ENCODE assay signal across 2 cellular contexts in the genomic region with DNA sequence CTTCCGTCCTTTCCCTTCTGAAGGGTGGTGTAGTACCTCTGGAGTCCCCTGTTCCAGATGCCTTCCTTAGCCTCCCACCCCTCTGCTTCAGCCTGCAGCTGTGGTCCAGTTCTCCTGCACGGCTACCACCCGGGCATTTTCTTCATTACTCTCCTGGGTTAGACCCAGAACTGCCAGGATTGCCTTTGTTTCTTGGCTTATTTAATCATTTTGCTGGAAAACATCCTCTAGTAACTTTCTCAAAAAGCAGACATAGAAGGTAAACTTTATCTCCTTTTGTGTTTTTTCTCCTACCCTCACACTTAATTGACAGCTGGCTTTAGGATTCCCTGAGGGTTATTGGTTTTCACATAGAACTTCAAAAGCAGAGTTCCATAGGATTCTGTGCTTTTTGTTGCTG.
TF ChIP-seq lines count a peak whose summit lies in the region.

No MANE protein-coding gene starts in this region.

TF ChIP-seq in HEK293, 187 proteins besides CTCF, POLR2A, EP300 and RAD21 (continued from another document):
- TF ChIP-seq, protein P1, sequence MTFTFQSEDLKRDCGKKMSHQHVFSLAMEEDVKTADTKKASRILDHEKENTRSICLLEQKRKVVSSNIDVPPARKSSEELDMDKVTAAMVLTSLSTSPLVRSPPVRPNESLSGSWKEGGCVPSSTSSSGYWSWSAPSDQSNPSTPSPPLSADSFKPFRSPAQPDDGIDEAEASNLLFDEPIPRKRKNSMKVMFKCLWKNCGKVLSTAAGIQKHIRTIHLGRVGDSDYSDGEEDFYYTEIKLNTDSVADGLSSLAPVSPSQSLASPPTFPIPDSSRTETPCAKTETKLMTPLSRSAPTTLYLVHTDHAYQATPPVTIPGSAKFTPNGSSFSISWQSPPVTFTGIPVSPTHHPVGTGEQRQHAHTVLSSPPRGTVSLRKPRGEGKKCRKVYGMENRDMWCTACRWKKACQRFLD (tag by site-specific recombination; IDR thresholded peaks at IDR 0.05) = no peak
- TF ChIP-seq ZBTB1 (tag by site-specific recombination; IDR thresholded peaks at IDR 0.05) = no peak
- no peak for TF ChIP-seq ZEB2 (tag by site-specific recombination; IDR thresholded peaks at IDR 0.05)
- 0 out of 2 replicates have a peak, but pooled peaks have one; percentile 58 for TF ChIP-seq ZNF624 (tag by site-specific recombination; IDR thresholded peaks at IDR 0.05)
- peak; percentile 69 for TF ChIP-seq SETDB1 (IDR thresholded peaks at IDR 0.05; ENCODE audit: insufficient read length, low read length)
- no peak for TF ChIP-seq ZNF433 (tag by site-specific recombination; IDR thresholded peaks at IDR 0.05; ENCODE audit: low read depth)
- TF ChIP-seq, protein P2, sequence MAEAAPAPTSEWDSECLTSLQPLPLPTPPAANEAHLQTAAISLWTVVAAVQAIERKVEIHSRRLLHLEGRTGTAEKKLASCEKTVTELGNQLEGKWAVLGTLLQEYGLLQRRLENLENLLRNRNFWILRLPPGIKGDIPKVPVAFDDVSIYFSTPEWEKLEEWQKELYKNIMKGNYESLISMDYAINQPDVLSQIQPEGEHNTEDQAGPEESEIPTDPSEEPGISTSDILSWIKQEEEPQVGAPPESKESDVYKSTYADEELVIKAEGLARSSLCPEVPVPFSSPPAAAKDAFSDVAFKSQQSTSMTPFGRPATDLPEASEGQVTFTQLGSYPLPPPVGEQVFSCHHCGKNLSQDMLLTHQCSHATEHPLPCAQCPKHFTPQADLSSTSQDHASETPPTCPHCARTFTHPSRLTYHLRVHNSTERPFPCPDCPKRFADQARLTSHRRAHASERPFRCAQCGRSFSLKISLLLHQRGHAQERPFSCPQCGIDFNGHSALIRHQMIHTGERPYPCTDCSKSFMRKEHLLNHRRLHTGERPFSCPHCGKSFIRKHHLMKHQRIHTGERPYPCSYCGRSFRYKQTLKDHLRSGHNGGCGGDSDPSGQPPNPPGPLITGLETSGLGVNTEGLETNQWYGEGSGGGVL (tag by site-specific recombination; IDR thresholded peaks at IDR 0.05) = no peak
- no peak for TF ChIP-seq GLIS2 (tag by site-specific recombination; IDR thresholded peaks at IDR 0.05)

TF ChIP-seq in K562, 482 proteins besides CTCF, POLR2A, EP300 and RAD21 (continued from another document):
- TF ChIP-seq, protein P3, sequence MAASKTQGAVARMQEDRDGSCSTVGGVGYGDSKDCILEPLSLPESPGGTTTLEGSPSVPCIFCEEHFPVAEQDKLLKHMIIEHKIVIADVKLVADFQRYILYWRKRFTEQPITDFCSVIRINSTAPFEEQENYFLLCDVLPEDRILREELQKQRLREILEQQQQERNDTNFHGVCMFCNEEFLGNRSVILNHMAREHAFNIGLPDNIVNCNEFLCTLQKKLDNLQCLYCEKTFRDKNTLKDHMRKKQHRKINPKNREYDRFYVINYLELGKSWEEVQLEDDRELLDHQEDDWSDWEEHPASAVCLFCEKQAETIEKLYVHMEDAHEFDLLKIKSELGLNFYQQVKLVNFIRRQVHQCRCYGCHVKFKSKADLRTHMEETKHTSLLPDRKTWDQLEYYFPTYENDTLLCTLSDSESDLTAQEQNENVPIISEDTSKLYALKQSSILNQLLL (CRISPR knock-in tag; IDR thresholded peaks at IDR 0.05; ENCODE audit: borderline replicate concordance) = no peak
- TF ChIP-seq FOXA1 (IDR thresholded peaks at IDR 0.05; ENCODE audit: borderline replicate concordance) (no peak), ADNP (tag; IDR thresholded peaks at IDR 0.05) (no peak)
- TF ChIP-seq, protein P4, sequence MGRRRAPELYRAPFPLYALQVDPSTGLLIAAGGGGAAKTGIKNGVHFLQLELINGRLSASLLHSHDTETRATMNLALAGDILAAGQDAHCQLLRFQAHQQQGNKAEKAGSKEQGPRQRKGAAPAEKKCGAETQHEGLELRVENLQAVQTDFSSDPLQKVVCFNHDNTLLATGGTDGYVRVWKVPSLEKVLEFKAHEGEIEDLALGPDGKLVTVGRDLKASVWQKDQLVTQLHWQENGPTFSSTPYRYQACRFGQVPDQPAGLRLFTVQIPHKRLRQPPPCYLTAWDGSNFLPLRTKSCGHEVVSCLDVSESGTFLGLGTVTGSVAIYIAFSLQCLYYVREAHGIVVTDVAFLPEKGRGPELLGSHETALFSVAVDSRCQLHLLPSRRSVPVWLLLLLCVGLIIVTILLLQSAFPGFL (CRISPR knock-in tag; IDR thresholded peaks at IDR 0.05) = no peak
